In genomic region chr2:215958231-215958630, GRCh38 we compare ENCODE assay signal across 16 cellular contexts.
"Had no signal": no experiment of that assay in that cellular context is flagged by ENCODE, and none has a peak within 500 bp of the region (broad histone marks: within the 10 kb centered on the region; RNA-seq: fewer than 3 reads in every experiment).

No MANE protein-coding gene starts in this region.

- H3K4me2 ChIP-seq: hepatocyte had no signal

- H3K9me3 ChIP-seq: lower lobe of right lung, neutrophil, sigmoid colon, thoracic aorta had no signal

- H3K9ac ChIP-seq: parathyroid adenoma had no signal

- H3K4me3 ChIP-seq: hepatocyte, lower lobe of right lung, sigmoid colon, thoracic aorta had no signal

- H3K79me2 ChIP-seq: hepatocyte, parathyroid adenoma had no signal

- ATAC-seq: left colon; natural killer cell; stimulated activated memory B cell treated with anti-CD40 and anti-IgM and Interleukin-4, amounts not matched to agents 10 μg/mL and 1 μg/mL and 100 μg/mL, for 72 hours; WTC11 had no signal

- H3K27ac ChIP-seq: hepatocyte, lower lobe of right lung, neutrophil, parathyroid adenoma, sigmoid colon, thoracic aorta had no signal

- H3K36me3 ChIP-seq: lower lobe of right lung, neutrophil, sigmoid colon, thoracic aorta had no signal

- H3K27me3 ChIP-seq: hepatocyte, neutrophil, sigmoid colon had no signal

- DNase-seq: activated CD4-positive, alpha-beta memory T cell treated with anti-CD3 and anti-CD28 coated beads for 36 hours; activated CD4-positive, alpha-beta T cell treated with anti-CD3 and anti-CD28 coated beads for 4 hours; activated T-cell treated with anti-CD3 and anti-CD28 coated beads for 4 hours; effector CD8-positive, alpha-beta T cell; islet precursor cell; left colon; lower lobe of right lung; natural killer cell; sigmoid colon; stimulated activated CD4-positive, alpha-beta T cell treated with anti-CD3 and anti-CD28 coated beads, Interleukin-4, amount 100 ng/mL, for 24 hours had no signal

- H2AFZ ChIP-seq: hepatocyte, parathyroid adenoma had no signal

- H3K4me1 ChIP-seq: lower lobe of right lung, parathyroid adenoma, sigmoid colon had no signal
